8 cellular contexts compared by ENCODE assay signal in the genomic region with DNA sequence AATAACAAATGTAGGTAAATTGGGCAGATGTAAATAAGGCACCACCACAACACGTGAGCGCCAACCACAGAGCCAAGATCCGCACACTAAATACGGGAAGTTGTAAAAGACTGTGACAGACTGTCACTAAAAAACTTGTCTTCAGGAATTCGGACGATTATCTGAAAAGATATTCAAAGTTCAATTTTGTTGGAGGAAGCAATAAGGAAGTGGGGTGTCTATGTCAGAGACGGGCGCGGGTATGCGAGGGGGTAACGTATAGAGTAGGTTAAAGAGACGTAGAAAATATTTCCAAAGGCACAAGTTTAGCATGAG. TPM values are rescaled to one million over a fixed set of nuclear protein-coding genes. Genes with fewer than 3 reads are reported as not detected.
DNase-seq lines count a peak whose midpoint lies in the region; FAIRE-seq and TF ChIP-seq lines count a peak whose summit lies in the region.

No MANE protein-coding gene starts in this region.

- H3K4me1 ChIP-seq in H1 (replicated peaks in 1 of 4; ENCODE audit: control insufficient read depth in 3 of 4, insufficient read depth in 4 of 4, low read length in 3 of 4) = peaks cover 0 to 3% (median 0%) of the 10 kb centered on the region in 4 experiments; a peak in 4 of 7 replicates

- H3K27me3 ChIP-seq in H1 (replicated peaks in 1 of 4; ENCODE audit: control insufficient read depth in 3 of 4, extremely low read depth in 1 of 4, insufficient read depth in 3 of 4, low read length in 3 of 4) = no peaks in the 10 kb centered on the region; a peak in 1 of 7 replicates

- H3K79me1 ChIP-seq in H1 (ENCODE audit: low read depth, low read length) = no peaks in the 10 kb centered on the region

- TF ChIP-seq EP300 in H1 (IDR thresholded peaks at IDR 0.05; ENCODE audit: borderline replicate concordance in 1 of 2, low read depth in 2 of 2, low read length in 2 of 2) = no peak

- POLR2A ChIA-PET in H1 (lab: Charles Lee; ENCODE audit: partially characterized antibody) = interaction anchor here (1.2 to 2.9 kb wide), 3 partner anchors 11 to 168 kb away, joined by 3 to 39 read pairs (median 4); a partner anchor contains a TSS

- H2BK5ac ChIP-seq in H1 (ENCODE audit: low read depth, low read length) = peak overlapping the region; percentile 94

- no peak overlapping the region for H3K56ac ChIP-seq in H1 (replicated peaks; ENCODE audit: insufficient read length, low read depth, low read length)

- peak overlapping the region; percentile 67 to 97 (median 79) for H3K4me3 ChIP-seq in H1 (ENCODE audit: extremely low read depth in 1 of 4, insufficient read depth in 2 of 4, low read depth in 3 of 4, low read length in 4 of 4)

- H3K9ac ChIP-seq in H1 (replicated peaks in 1 of 4; ENCODE audit: extremely low read depth in 1 of 4, low read depth in 3 of 4, low read length in 3 of 4) = peak overlapping the region in 3 of 4 experiments; percentile 9 to 97 (median 85); a peak in 6 of 7 replicates

- H3K27me3 Mint-ChIP-seq in nephron (ENCODE audit: low read depth) = no peaks in the 10 kb centered on the region
- H3K27me3 Mint-ChIP-seq in type B pancreatic cell = peaks cover 3% of the 10 kb centered on the region

- H2AK5ac ChIP-seq in H1 (ENCODE audit: low read depth, low read length) = no peak overlapping the region

- no peak overlapping the region for H2BK12ac ChIP-seq in H1 (ENCODE audit: low read depth, low read length)

- peak overlapping the region; percentile 88 for H3K27ac ChIP-seq in H1 (ENCODE audit: low read depth, low read length)

- H3K79me2 ChIP-seq in H1 (ENCODE audit: control insufficient read depth in 1 of 2, insufficient read depth in 2 of 2, low read length in 2 of 2) = peaks cover 14 to 34% of the 10 kb centered on the region in 2 experiments

- no peaks in the 10 kb centered on the region for H3K9me3 ChIP-seq in H1 (ENCODE audit: insufficient read depth in 2 of 2, low read depth in 1 of 2, low read length in 1 of 2)

- H3K4ac ChIP-seq in H1 (replicated peaks; ENCODE audit: insufficient read length, low read depth, low read length) = no peak overlapping the region

- peak overlapping the region; percentile 85 to 93 (median 92) for H3K4me3 Mint-ChIP-seq in nephron
- peak overlapping the region; percentile 94 for H3K4me3 Mint-ChIP-seq in type B pancreatic cell

- H4K8ac ChIP-seq in H1 (ENCODE audit: extremely low read depth, insufficient read depth, low read length) = no peak overlapping the region

- WGBS in H1 (ENCODE audit: extremely low coverage in 1 of 2, insufficient coverage in 1 of 2, insufficient read length in 1 of 2, insufficient replicate concordance in 2 of 2, low coverage in 1 of 2, low lambda C conversion rate in 2 of 2, missing lambda C conversion rate in 1 of 2), 2 experiments = 20% methylated on average over 12 of the region's 12 CpGs; no CpG with 5 or more reads in 1 of the 2 experiments

- H3K4me2 ChIP-seq in H1 (ENCODE audit: insufficient read depth in 1 of 2, low read depth in 2 of 2, low read length in 2 of 2) = peak overlapping the region; percentile 97 to 99

- peaks cover 8 to 21% (median 12%) of the 10 kb centered on the region in 4 experiments; a peak in 7 of 8 replicates for H3K36me3 ChIP-seq in H1 (ENCODE audit: control insufficient read depth in 2 of 4, insufficient read depth in 4 of 4, low read length in 3 of 4)

- peak overlapping the region; percentile 90 for H2AFZ ChIP-seq in H1 (ENCODE audit: low read length)

- H3K23me2 ChIP-seq in H1 (ENCODE audit: low read depth, low read length) = peaks cover 13% of the 10 kb centered on the region

- TF ChIP-seq CTCF in H1 (IDR thresholded peaks at IDR 0.05; ENCODE audit: control extremely low read depth in 1 of 3, insufficient read depth in 1 of 3, low read depth in 1 of 3, low read length in 3 of 3) (no peak), nephron (IDR thresholded peaks at IDR 0.05; ENCODE audit: unreplicated experiment in 3 of 3) (no peak), type B pancreatic cell (conservative IDR thresholded peaks at IDR 0.05) (no peak)

- H3K14ac ChIP-seq in H1 (ENCODE audit: insufficient read length) = no peak overlapping the region

- FAIRE-seq in H1 (lab: Jason Lieb, UNC) = no peak

- TF ChIP-seq RAD21 in H1 (IDR thresholded peaks at IDR 0.05 in 1 of 2, conservative IDR thresholded peaks at IDR 0.05 in 1 of 2; ENCODE audit: low read depth in 2 of 2, low read length in 2 of 2) = no peak

- H3K36me3 Mint-ChIP-seq in nephron (ENCODE audit: low read depth) = peaks cover 16% of the 10 kb centered on the region
- peaks cover 20% of the 10 kb centered on the region for H3K36me3 Mint-ChIP-seq in type B pancreatic cell

- no peaks in the 10 kb centered on the region for H3K9me3 Mint-ChIP-seq in nephron
- no peaks in the 10 kb centered on the region for H3K9me3 Mint-ChIP-seq in type B pancreatic cell

- peaks cover 0 to 9% of the 10 kb centered on the region in 2 experiments for H4K20me1 ChIP-seq in H1 (replicated peaks in 1 of 2; ENCODE audit: control insufficient read depth in 1 of 2, insufficient read depth in 2 of 2, low read length in 2 of 2)

- H2BK15ac ChIP-seq in H1 (ENCODE audit: low read length) = no peak overlapping the region

- no peak for TF ChIP-seq POLR2A in H1 (IDR thresholded peaks at IDR 0.05; ENCODE audit: control extremely low read depth in 1 of 2, low read depth in 2 of 2, low read length in 2 of 2)

- H3K27ac Mint-ChIP-seq in nephron (peak overlapping the region; percentile 99 to 100 (median 100)), type B pancreatic cell (peak overlapping the region; percentile 99)

- H2BK20ac ChIP-seq in H1 (ENCODE audit: low read length) = no peak overlapping the region

- CTCF ChIA-PET in H1 (lab: Charles Lee; ENCODE audit: partially characterized antibody) = interaction anchor here (1.5 to 1.7 kb wide), 2 partner anchors 39 to 50 kb away, joined by 3 to 6 read pairs; no protein-coding TSS in a partner anchor

- peaks cover 38% of the 10 kb centered on the region for H3K4me1 Mint-ChIP-seq in nephron
- H3K4me1 Mint-ChIP-seq in type B pancreatic cell (ENCODE audit: unreplicated experiment) = peaks cover 15% of the 10 kb centered on the region

- H4K5ac ChIP-seq in H1 (ENCODE audit: insufficient read length, low read depth, low read length) = no peak overlapping the region

- no peak overlapping the region for H4K91ac ChIP-seq in H1 (replicated peaks; ENCODE audit: insufficient read length, low read length)

- H3K23ac ChIP-seq in H1 (ENCODE audit: insufficient read length) = no peak overlapping the region

- peak overlapping the region; percentile 52; the same call in 1 of the 2 replicates for H3K18ac ChIP-seq in H1 (ENCODE audit: extremely low read depth, low read length)

- DNase-seq in NCI-H748 (lab: John Stamatoyannopoulos, UW; ENCODE audit: unreplicated experiment) (peak; percentile 28), NCI-H748 treated with DMSO at 0.1 percent for 48 hours (lab: John Stamatoyannopoulos, UW) (no peak), KG1 (lab: John Stamatoyannopoulos, UW) (peak; percentile 73), H1 (ENCODE audit: low read depth in 1 of 2, low spot score in 2 of 2) (no peak), type B pancreatic cell (ENCODE audit: extremely low spot score, unreplicated experiment) (no peak), NCI-H1694 (lab: John Stamatoyannopoulos, UW) (no peak)
- peak; percentile 51 to 67 for DNase-seq in activated CD4-positive, alpha-beta T cell treated with anti-CD3 and anti-CD28 coated beads, Interleukin-2, amount 50 U/mL, for 48 hours

- no peak overlapping the region for H2BK120ac ChIP-seq in H1 (replicated peaks; ENCODE audit: low read depth, low read length)

TF ChIP-seq in H1, 55 proteins besides CTCF, POLR2A, EP300 and RAD21:
- TF ChIP-seq, protein P1, sequence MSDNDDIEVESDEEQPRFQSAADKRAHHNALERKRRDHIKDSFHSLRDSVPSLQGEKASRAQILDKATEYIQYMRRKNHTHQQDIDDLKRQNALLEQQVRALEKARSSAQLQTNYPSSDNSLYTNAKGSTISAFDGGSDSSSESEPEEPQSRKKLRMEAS (IDR thresholded peaks at IDR 0.05) = peak; percentile 13; the same call in 1 of the 2 replicates
- no peak for TF ChIP-seq SP2 (IDR thresholded peaks at IDR 0.05; ENCODE audit: low read length)
- TF ChIP-seq, protein P2, sequence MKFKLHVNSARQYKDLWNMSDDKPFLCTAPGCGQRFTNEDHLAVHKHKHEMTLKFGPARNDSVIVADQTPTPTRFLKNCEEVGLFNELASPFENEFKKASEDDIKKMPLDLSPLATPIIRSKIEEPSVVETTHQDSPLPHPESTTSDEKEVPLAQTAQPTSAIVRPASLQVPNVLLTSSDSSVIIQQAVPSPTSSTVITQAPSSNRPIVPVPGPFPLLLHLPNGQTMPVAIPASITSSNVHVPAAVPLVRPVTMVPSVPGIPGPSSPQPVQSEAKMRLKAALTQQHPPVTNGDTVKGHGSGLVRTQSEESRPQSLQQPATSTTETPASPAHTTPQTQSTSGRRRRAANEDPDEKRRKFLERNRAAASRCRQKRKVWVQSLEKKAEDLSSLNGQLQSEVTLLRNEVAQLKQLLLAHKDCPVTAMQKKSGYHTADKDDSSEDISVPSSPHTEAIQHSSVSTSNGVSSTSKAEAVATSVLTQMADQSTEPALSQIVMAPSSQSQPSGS (IDR thresholded peaks at IDR 0.05; ENCODE audit: low read length) = 0 out of 2 replicates have a peak, but pooled peaks have one; percentile 11

RNA-seq across cellular contexts. Expression of a gene that starts 1.5 kb away (rescaled TPM):
- 837 and 847 TPM in 2 replicates for total RNA-seq in H1 (2021; fragmentation: NEBNext Ultra II Directional; extraction: Animal tissue kit (Norgen Biotek cat#: 25700))
- polyA plus RNA-seq in H1 (2011; rRNA removed) = 88.9 and 161 TPM in 2 replicates
- 357 TPM for polyA plus RNA-seq in H1 (2011; cell fraction: cytosol; rRNA removed)
- 201 TPM for polyA plus RNA-seq in H1 (2011; cell fraction: nucleus; rRNA removed)
- polyA plus RNA-seq in H1 (2012, experiment 1 of 2) = 402 to 670 TPM (median 455 TPM) in 4 replicates
- 45.2 TPM for polyA plus RNA-seq in H1 (2012, experiment 2 of 2)
- polyA plus RNA-seq in H1 (2013, experiment 1 of 2) = 1,179 TPM
- polyA plus RNA-seq in H1 (2013, experiment 2 of 2) = 1,181 TPM
- 125 and 185 TPM in 2 replicates for polyA minus RNA-seq in H1 (2011; rRNA and poly(A)+ RNA removed)
- 129 TPM for polyA minus RNA-seq in H1 (2011; cell fraction: cytosol; rRNA and poly(A)+ RNA removed)
- 144 TPM for polyA minus RNA-seq in H1 (2011; cell fraction: nucleus; rRNA and poly(A)+ RNA removed)
- total RNA-seq in type B pancreatic cell (ENCODE audit: low replicate concordance) = 832 and 967 TPM in 2 replicates

RNA-seq across cellular contexts. Expression of a gene that starts 37.0 kb away (rescaled TPM):
- total RNA-seq in H1 (2021; fragmentation: NEBNext Ultra II Directional; extraction: Animal tissue kit (Norgen Biotek cat#: 25700)) = 47.8 and 49.0 TPM in 2 replicates
- polyA plus RNA-seq in H1 (2011; rRNA removed) = 13.7 and 22.7 TPM in 2 replicates
- 24.7 TPM for polyA plus RNA-seq in H1 (2011; cell fraction: cytosol; rRNA removed)
- 11.9 TPM for polyA plus RNA-seq in H1 (2011; cell fraction: nucleus; rRNA removed)
- polyA plus RNA-seq in H1 (2012, experiment 1 of 2) = 27.7 to 49.3 TPM (median 38.1 TPM) in 4 replicates
- polyA plus RNA-seq in H1 (2012, experiment 2 of 2) = 6.1 TPM
- polyA plus RNA-seq in H1 (2013, experiment 1 of 2) = 78.1 TPM
- polyA plus RNA-seq in H1 (2013, experiment 2 of 2) = 76.9 TPM
- polyA minus RNA-seq in H1 (2011; rRNA and poly(A)+ RNA removed) = 17.7 and 23.8 TPM in 2 replicates
- polyA minus RNA-seq in H1 (2011; cell fraction: cytosol; rRNA and poly(A)+ RNA removed) = 28.5 TPM
- 26.0 TPM for polyA minus RNA-seq in H1 (2011; cell fraction: nucleus; rRNA and poly(A)+ RNA removed)
- 40.1 and 43.6 TPM in 2 replicates for total RNA-seq in type B pancreatic cell (ENCODE audit: low replicate concordance)

Comparison
In these comparisons a context has a peak if more than half of its experiments do, and no peak if none do; other contexts are left out.
1. DNase-seq: peak in NCI-H748 (single experiment), KG1 (single experiment) and activated CD4-positive, alpha-beta T cell treated with anti-CD3 and anti-CD28 coated beads, Interleukin-2, amount 50 U/mL, for 48 hours (2 of 2); none in NCI-H748 treated with DMSO at 0.1 percent for 48 hours (single experiment), H1 (0 of 2), type B pancreatic cell (single experiment) and NCI-H1694 (single experiment).